Comparison of ENCODE assay signal across 9 cellular contexts in genomic region chr22:44587004-44587793, GRCh38.
DNase-seq lines count a peak whose midpoint lies in the region; ATAC-seq and TF ChIP-seq lines count a peak whose summit lies in the region.
"Had no signal": no experiment of that assay in that cellular context is flagged by ENCODE, and none has a peak within 500 bp of the region (broad histone marks: within the 10 kb centered on the region; RNA-seq: fewer than 3 reads in every experiment).

No MANE protein-coding gene starts in this region.

- in situ Hi-C loops in astrocyte of the cerebellum (cut with HindIII; ENCODE audit: low sequenced_read_pairs): loop anchor here (25.0 kb wide), 1 partner anchor 575 kb away; the partner anchor contains the start of gene PARVB

- H3K4me3 ChIP-seq in astrocyte of the cerebellum (ENCODE audit: low read depth, low read length) (no peak overlapping the region), OCI-LY7 (ENCODE audit: low read depth, low read length, poor library complexity, severe bottlenecking) (no peak overlapping the region)
- H3K4me3 ChIP-seq: skin epidermis had no signal

- POLR2A ChIA-PET in OCI-LY7 (lab: Charles Lee): no interaction called here

- no peaks in the 10 kb centered on the region for H3K9me3 ChIP-seq in OCI-LY7 (ENCODE audit: low read length)

- CTCF ChIA-PET in OCI-LY7 (lab: Charles Lee; ENCODE audit: unreplicated experiment): no interaction called here

- peak; percentile 75 for DNase-seq in DMS153 treated with DMSO at 0.1 percent for 48 hours (lab: John Stamatoyannopoulos, UW; ENCODE audit: unreplicated experiment)
- peak; percentile 53 for DNase-seq in NCI-H1694 (lab: John Stamatoyannopoulos, UW)
- DNase-seq in astrocyte of the cerebellum (ENCODE audit: low read depth): peak; percentile 32
- DNase-seq in myocyte (ENCODE audit: low read depth): peak; percentile 76
- DNase-seq in 8988T: no peak
- no peak for DNase-seq in OCI-LY7 (ENCODE audit: low spot score)

- no peak overlapping the region for H3K4me2 ChIP-seq in OCI-LY7 (ENCODE audit: low read length)

- no peaks in the 10 kb centered on the region for H3K9me2 ChIP-seq in OCI-LY7 (ENCODE audit: insufficient read depth, low read length)

- H4K20me1 ChIP-seq in OCI-LY7 (ENCODE audit: insufficient read depth, low read length): no peaks in the 10 kb centered on the region

- BruUV-seq in OCI-LY7 (replicated peaks; lab: Mats Ljungman, UMichigan): no TSS peak

- intact Hi-C loops in OCI-LY7 (cut with micrococcal nuclease; ENCODE audit: unreplicated experiment): no loop called here

- H3K79me2 ChIP-seq in OCI-LY7 (ENCODE audit: insufficient read depth, low read depth, low read length): no peaks in the 10 kb centered on the region

- TF ChIP-seq CTCF in astrocyte of the cerebellum (IDR thresholded peaks at IDR 0.05; ENCODE audit: low read depth, low read length, missing control alignments) (no peak), OCI-LY7 (conservative IDR thresholded peaks at IDR 0.05; ENCODE audit: low read length) (no peak)

- H3K36me3 ChIP-seq in OCI-LY7 (ENCODE audit: insufficient read depth, low read length): no peaks in the 10 kb centered on the region

- no peaks in the 10 kb centered on the region for H3K4me1 ChIP-seq in OCI-LY7 (ENCODE audit: insufficient read depth, low read length, poor library complexity, severe bottlenecking)

- no peak overlapping the region for H2AFZ ChIP-seq in OCI-LY7 (ENCODE audit: low read length)

- ATAC-seq in HG03025 (IDR thresholded peaks at IDR 0.05; ENCODE audit: low FRiP score, unreplicated experiment) (no peak), GM19328 (IDR thresholded peaks at IDR 0.05; ENCODE audit: unreplicated experiment) (no peak)

- H3K27ac ChIP-seq in OCI-LY7 (ENCODE audit: low read depth, low read length, poor library complexity, severe bottlenecking): no peak overlapping the region
- H3K27ac ChIP-seq: skin epidermis had no signal

Comparison
In these comparisons a context has a peak if more than half of its experiments do, and no peak if none do; other contexts are left out.
1. DNase-seq: peak in DMS153 treated with DMSO at 0.1 percent for 48 hours (single experiment), NCI-H1694 (single experiment), astrocyte of the cerebellum (single experiment) and myocyte (single experiment); none in 8988T (single experiment) and OCI-LY7 (single experiment).